In genomic region chr7:111137296-111138195, GRCh38 we compare ENCODE assay signal across 8 cellular contexts. TPM values are rescaled to one million over a fixed set of nuclear protein-coding genes. Genes with fewer than 3 reads are reported as not detected.
DNase-seq lines count a peak whose midpoint lies in the region; ATAC-seq and TF ChIP-seq lines count a peak whose summit lies in the region.

No MANE protein-coding gene starts in this region.

- intact Hi-C loops in natural killer cell (cut with micrococcal nuclease): no loop called here

- H3K4me1 Mint-ChIP-seq in activated naive CD8-positive, alpha-beta T cell treated with anti-CD3 and anti-CD28 coated beads, Interleukin-2, amount 50 U/mL, for 24 hours: peaks cover 46% of the 10 kb centered on the region
- H3K4me1 Mint-ChIP-seq in natural killer cell: peaks cover 8% of the 10 kb centered on the region in 2 donors

- peaks cover 2% of the 10 kb centered on the region for H3K36me3 Mint-ChIP-seq in activated naive CD8-positive, alpha-beta T cell treated with anti-CD3 and anti-CD28 coated beads, Interleukin-2, amount 50 U/mL, for 24 hours (ENCODE audit: low read depth)
- no peaks in the 10 kb centered on the region for H3K36me3 Mint-ChIP-seq in natural killer cell

- H3K27ac Mint-ChIP-seq in activated naive CD8-positive, alpha-beta T cell treated with anti-CD3 and anti-CD28 coated beads, Interleukin-2, amount 50 U/mL, for 24 hours: peak overlapping the region; percentile 94
- peak overlapping the region; percentile 34 to 36 for H3K27ac Mint-ChIP-seq in natural killer cell

- peaks cover 3% of the 10 kb centered on the region for H3K9me3 Mint-ChIP-seq in activated naive CD8-positive, alpha-beta T cell treated with anti-CD3 and anti-CD28 coated beads, Interleukin-2, amount 50 U/mL, for 24 hours
- peaks cover 0 to 2% of the 10 kb centered on the region in 2 donors for H3K9me3 Mint-ChIP-seq in natural killer cell

- no peaks in the 10 kb centered on the region for H3K27me3 Mint-ChIP-seq in activated naive CD8-positive, alpha-beta T cell treated with anti-CD3 and anti-CD28 coated beads, Interleukin-2, amount 50 U/mL, for 24 hours
- H3K27me3 Mint-ChIP-seq in natural killer cell (ENCODE audit: low read depth in 2 of 2): no peaks in the 10 kb centered on the region

- no peak for TF ChIP-seq CTCF in natural killer cell (IDR thresholded peaks at IDR 0.05)

- peak; percentile 82 for ATAC-seq in GM21723 (IDR thresholded peaks at IDR 0.05; ENCODE audit: unreplicated experiment)
- peak; percentile 91 for ATAC-seq in activated naive CD8-positive, alpha-beta T cell treated with anti-CD3 and anti-CD28 coated beads, Interleukin-2, amount 50 U/mL, for 24 hours
- peak; percentile 7 to 34 (median 24) for ATAC-seq in natural killer cell

- H3K4me3 Mint-ChIP-seq in activated naive CD8-positive, alpha-beta T cell treated with anti-CD3 and anti-CD28 coated beads, Interleukin-2, amount 50 U/mL, for 24 hours: peak overlapping the region; percentile 51
- no peak overlapping the region for H3K4me3 Mint-ChIP-seq in natural killer cell

- DNase-seq in EL (peak; percentile 65), M059J (ENCODE audit: low read depth) (peak; percentile 79), natural killer cell (no peak), AG20443 (ENCODE audit: low spot score) (no peak), HuH-7.5 (ENCODE audit: low spot score) (no peak), NCI-H2171 treated with DMSO at 0.1 percent for 48 hours (lab: John Stamatoyannopoulos, UW) (no peak)
- DNase-seq in activated naive CD8-positive, alpha-beta T cell treated with anti-CD3 and anti-CD28 coated beads, Interleukin-2, amount 50 U/mL, for 24 hours: peak; percentile 50

RNA-seq across cellular contexts. Expression of gene LRRN3, which starts 46.6 kb away (rescaled TPM):
- 5.9 and 7.8 TPM in 2 replicates for total RNA-seq in M059J (2014; rRNA removed; shearing (Covaris generic))
- under 1 TPM in 2 of 3 donors, not detected in 1; 0.27 to 0.90 TPM for total RNA-seq in natural killer cell

Comparison
In these comparisons a context has a peak if more than half of its experiments do, and no peak if none do; other contexts are left out.
1. DNase-seq: peak in EL (single experiment), M059J (single experiment) and activated naive CD8-positive, alpha-beta T cell treated with anti-CD3 and anti-CD28 coated beads, Interleukin-2, amount 50 U/mL, for 24 hours (single experiment); none in natural killer cell (single experiment), AG20443 (single experiment), HuH-7.5 (single experiment) and NCI-H2171 treated with DMSO at 0.1 percent for 48 hours (single experiment).
2. ATAC-seq: peak in every context shown above with its lines; median percentile 91 in activated naive CD8-positive, alpha-beta T cell treated with anti-CD3 and anti-CD28 coated beads, Interleukin-2, amount 50 U/mL, for 24 hours; 82 in GM21723; 24 in natural killer cell.